ENCODE assay signal across 19 cellular contexts in the genomic region with DNA sequence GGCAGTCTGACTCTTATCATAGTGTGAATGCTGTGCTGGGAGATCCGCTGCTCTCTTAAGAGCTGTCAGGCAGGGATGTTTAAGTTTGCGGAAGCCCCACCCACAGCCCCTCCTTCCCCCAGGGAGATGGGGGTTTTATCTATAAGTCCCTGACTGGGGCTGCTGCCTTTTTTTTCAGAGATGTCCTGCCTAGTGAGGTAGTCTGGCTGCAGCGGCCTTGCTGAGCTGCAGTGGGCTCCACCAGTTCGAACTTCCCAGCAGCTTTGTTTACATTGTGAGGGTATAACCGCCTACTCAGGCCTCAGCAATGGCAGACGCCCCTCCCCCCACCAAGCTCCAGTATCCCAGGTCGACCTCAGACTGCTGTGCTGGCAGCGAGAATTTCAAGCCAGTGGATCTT.
DNase-seq lines count a peak whose midpoint lies in the region; ATAC-seq and TF ChIP-seq lines count a peak whose summit lies in the region.
"Had no signal": no experiment of that assay in that cellular context is flagged by ENCODE, and none has a peak within 500 bp of the region (broad histone marks: within the 10 kb centered on the region; RNA-seq: fewer than 3 reads in every experiment).

No MANE protein-coding gene starts in this region.

- H3K27ac ChIP-seq in HUES48 (ENCODE audit: low read depth, low read length) = peak overlapping the region; percentile 32
- H3K27ac ChIP-seq in SK-N-SH (ENCODE audit: low read depth in 2 of 2, low read length in 1 of 2) = no peak overlapping the region
- H3K27ac ChIP-seq: BLaER1, HL-60 had no signal

- H3K9me3 ChIP-seq in HUES48 (ENCODE audit: control insufficient read depth, insufficient read depth, low read length) = peaks cover 16% of the 10 kb centered on the region; the same call in 1 of the 2 replicates
- H3K9me3 ChIP-seq in iPS-15b (ENCODE audit: control insufficient read depth, insufficient read depth, low read length) = peaks cover 4% of the 10 kb centered on the region
- H3K9me3 ChIP-seq in SK-N-SH = no peaks in the 10 kb centered on the region

- WGBS in SK-N-SH (ENCODE audit: low lambda C conversion rate) = 15% methylated on average over 4 of the region's 8 CpGs

- H3K79me2 ChIP-seq in SK-N-SH (ENCODE audit: insufficient read depth) = no peaks in the 10 kb centered on the region

- peaks cover 14% of the 10 kb centered on the region for H3K36me3 Mint-ChIP-seq in activated B cell treated with CpG ODN at 0.5 μM for 24 hours (ENCODE audit: low read depth)
- H3K36me3 Mint-ChIP-seq: CD4-positive, CD25-positive, alpha-beta regulatory T cell had no signal

- H4K20me1 ChIP-seq in SK-N-SH (ENCODE audit: insufficient read depth) = no peaks in the 10 kb centered on the region
- H4K20me1 ChIP-seq: BLaER1 had no signal

- H3K4me1 Mint-ChIP-seq in activated B cell treated with CpG ODN at 0.5 μM for 24 hours = peaks cover 40% of the 10 kb centered on the region
- H3K4me1 Mint-ChIP-seq: CD4-positive, CD25-positive, alpha-beta regulatory T cell; CD8-positive, alpha-beta memory T cell had no signal

- no peak overlapping the region for H3K27ac Mint-ChIP-seq in activated B cell treated with CpG ODN at 0.5 μM for 24 hours
- H3K27ac Mint-ChIP-seq: CD4-positive, CD25-positive, alpha-beta regulatory T cell; CD8-positive, alpha-beta memory T cell had no signal

- CTCF ChIA-PET in activated B cell treated with CpG ODN at 0.5 μM for 24 hours (lab: Charles Lee) = no interaction called here
- CTCF ChIA-PET in SK-N-SH (lab: Yijun Ruan, JAX) = no interaction called here

- H3K4me3 Mint-ChIP-seq in activated B cell treated with CpG ODN at 0.5 μM for 24 hours = no peak overlapping the region
- H3K4me3 Mint-ChIP-seq: CD4-positive, CD25-positive, alpha-beta regulatory T cell; CD8-positive, alpha-beta memory T cell had no signal

- H3K36me3 ChIP-seq in HUES48 (ENCODE audit: control insufficient read depth, insufficient read depth, low read length) (no peaks in the 10 kb centered on the region), iPS-15b (ENCODE audit: control insufficient read depth, insufficient read depth, low read length) (no peaks in the 10 kb centered on the region), SK-N-SH (replicated peaks in 1 of 2; ENCODE audit: control insufficient read depth in 1 of 2, insufficient read depth in 2 of 2, low read length in 1 of 2) (no peaks in the 10 kb centered on the region)
- H3K36me3 ChIP-seq: BLaER1 had no signal

- intact Hi-C loops in activated B cell treated with CpG ODN at 0.5 μM for 24 hours (cut with micrococcal nuclease) = no loop called here

- POLR2A ChIA-PET in activated B cell treated with CpG ODN at 0.5 μM for 24 hours (lab: Charles Lee) (no interaction called here), SK-N-SH (lab: Yijun Ruan, JAX) (no interaction called here)

- peak; percentile 25 for ATAC-seq in activated B cell treated with CpG ODN at 0.5 μM for 24 hours (ENCODE audit: low read depth)
- ATAC-seq: K562 had no signal

- TF ChIP-seq CTCF in activated B cell treated with CpG ODN at 0.5 μM for 24 hours (IDR thresholded peaks at IDR 0.05) (no peak), SK-N-SH (IDR thresholded peaks at IDR 0.05) (no peak)

- H3K4me1 ChIP-seq in HUES48 (ENCODE audit: control insufficient read depth, insufficient read depth, low read length) (peaks cover 4% of the 10 kb centered on the region; the same call in 1 of the 2 replicates), iPS-15b (ENCODE audit: control insufficient read depth, insufficient read depth, low read length) (peaks cover 3% of the 10 kb centered on the region), SK-N-SH (ENCODE audit: control insufficient read depth in 1 of 2, insufficient read depth in 2 of 2, low read depth in 1 of 2, low read length in 1 of 2) (no peaks in the 10 kb centered on the region)

- H3K9me2 ChIP-seq in SK-N-SH = no peaks in the 10 kb centered on the region

- no peak for TF ChIP-seq EP300 in SK-N-SH (IDR thresholded peaks at IDR 0.05; ENCODE audit: borderline replicate concordance in 1 of 2, low read depth in 1 of 2, low read length in 1 of 2)

- no peak for TF ChIP-seq RAD21 in SK-N-SH (IDR thresholded peaks at IDR 0.05; ENCODE audit: low read length)

- H3K9ac ChIP-seq in HUES48 (ENCODE audit: low read depth, low read length) (no peak overlapping the region), iPS-15b (ENCODE audit: low read depth, low read length) (no peak overlapping the region), SK-N-SH (no peak overlapping the region)
- H3K9ac ChIP-seq: BLaER1 had no signal

- H3K9me3 Mint-ChIP-seq in activated B cell treated with CpG ODN at 0.5 μM for 24 hours = peaks cover 38% of the 10 kb centered on the region

- DNase-seq in ELF-1 (ENCODE audit: low read depth, low spot score) (peak; percentile 89), activated B cell treated with CpG ODN at 0.5 μM for 24 hours (no peak), SK-N-SH (no peak), globus pallidus (ENCODE audit: low spot score) (no peak), T-helper 9 cell (no peak)
- no peak for DNase-seq in activated CD4-positive, alpha-beta T cell treated with anti-CD3 and anti-CD28 coated beads for 4 hours
- DNase-seq: 8988T; CD4-positive, CD25-positive, alpha-beta regulatory T cell; CD8-positive, alpha-beta memory T cell; COR-L47; DMS79; GF-D8; HCEC 1CT; IMR-90 had no signal

- H3K27me3 ChIP-seq in HUES48 (ENCODE audit: control insufficient read depth, insufficient read depth, low read length) = no peaks in the 10 kb centered on the region
- H3K27me3 ChIP-seq in iPS-15b (ENCODE audit: control insufficient read depth, insufficient read depth, low read length) = no peaks in the 10 kb centered on the region
- no peaks in the 10 kb centered on the region for H3K27me3 ChIP-seq in SK-N-SH (ENCODE audit: insufficient read depth)
- H3K27me3 ChIP-seq: BLaER1 had no signal

- H3K4me2 ChIP-seq in SK-N-SH = no peak overlapping the region
- H3K4me2 ChIP-seq: BLaER1 had no signal

- no peaks in the 10 kb centered on the region for H3K27me3 Mint-ChIP-seq in activated B cell treated with CpG ODN at 0.5 μM for 24 hours

- no peak overlapping the region for H2AFZ ChIP-seq in SK-N-SH (ENCODE audit: low read depth)

- no peaks in the 10 kb centered on the region for H3F3A ChIP-seq in SK-N-SH (replicated peaks; ENCODE audit: insufficient read depth)

- H3K4me3 ChIP-seq in HUES48 (ENCODE audit: low read depth, low read length) (no peak overlapping the region), iPS-15b (ENCODE audit: low read depth, low read length) (peak overlapping the region; percentile 11), SK-N-SH (ENCODE audit: low read depth in 2 of 2, low read length in 1 of 2) (no peak overlapping the region)
- H3K4me3 ChIP-seq: BLaER1, K562 had no signal

TF ChIP-seq in SK-N-SH, 30 proteins besides CTCF, POLR2A, EP300 and RAD21 (continues in another document):
- TF ChIP-seq TEAD4 (IDR thresholded peaks at IDR 0.05; ENCODE audit: borderline replicate concordance, insufficient read depth) (no peak), NFIC (IDR thresholded peaks at IDR 0.05; ENCODE audit: borderline replicate concordance) (no peak), SMC3 (IDR thresholded peaks at IDR 0.05; ENCODE audit: low read depth, low read length) (no peak), MEF2A (IDR thresholded peaks at IDR 0.05; ENCODE audit: borderline replicate concordance, low read depth) (no peak)
- TF ChIP-seq, protein P1, sequence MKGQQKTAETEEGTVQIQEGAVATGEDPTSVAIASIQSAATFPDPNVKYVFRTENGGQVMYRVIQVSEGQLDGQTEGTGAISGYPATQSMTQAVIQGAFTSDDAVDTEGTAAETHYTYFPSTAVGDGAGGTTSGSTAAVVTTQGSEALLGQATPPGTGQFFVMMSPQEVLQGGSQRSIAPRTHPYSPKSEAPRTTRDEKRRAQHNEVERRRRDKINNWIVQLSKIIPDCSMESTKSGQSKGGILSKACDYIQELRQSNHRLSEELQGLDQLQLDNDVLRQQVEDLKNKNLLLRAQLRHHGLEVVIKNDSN (IDR thresholded peaks at IDR 0.05; ENCODE audit: borderline replicate concordance, low read depth) = no peak
- TF ChIP-seq, protein P2, sequence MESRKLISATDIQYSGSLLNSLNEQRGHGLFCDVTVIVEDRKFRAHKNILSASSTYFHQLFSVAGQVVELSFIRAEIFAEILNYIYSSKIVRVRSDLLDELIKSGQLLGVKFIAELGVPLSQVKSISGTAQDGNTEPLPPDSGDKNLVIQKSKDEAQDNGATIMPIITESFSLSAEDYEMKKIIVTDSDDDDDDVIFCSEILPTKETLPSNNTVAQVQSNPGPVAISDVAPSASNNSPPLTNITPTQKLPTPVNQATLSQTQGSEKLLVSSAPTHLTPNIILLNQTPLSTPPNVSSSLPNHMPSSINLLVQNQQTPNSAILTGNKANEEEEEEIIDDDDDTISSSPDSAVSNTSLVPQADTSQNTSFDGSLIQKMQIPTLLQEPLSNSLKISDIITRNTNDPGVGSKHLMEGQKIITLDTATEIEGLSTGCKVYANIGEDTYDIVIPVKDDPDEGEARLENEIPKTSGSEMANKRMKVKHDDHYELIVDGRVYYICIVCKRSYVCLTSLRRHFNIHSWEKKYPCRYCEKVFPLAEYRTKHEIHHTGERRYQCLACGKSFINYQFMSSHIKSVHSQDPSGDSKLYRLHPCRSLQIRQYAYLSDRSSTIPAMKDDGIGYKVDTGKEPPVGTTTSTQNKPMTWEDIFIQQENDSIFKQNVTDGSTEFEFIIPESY (IDR thresholded peaks at IDR 0.05; ENCODE audit: borderline replicate concordance, low read depth) = no peak
